ENCODE assay signal across 8 cellular contexts in the genomic region with DNA sequence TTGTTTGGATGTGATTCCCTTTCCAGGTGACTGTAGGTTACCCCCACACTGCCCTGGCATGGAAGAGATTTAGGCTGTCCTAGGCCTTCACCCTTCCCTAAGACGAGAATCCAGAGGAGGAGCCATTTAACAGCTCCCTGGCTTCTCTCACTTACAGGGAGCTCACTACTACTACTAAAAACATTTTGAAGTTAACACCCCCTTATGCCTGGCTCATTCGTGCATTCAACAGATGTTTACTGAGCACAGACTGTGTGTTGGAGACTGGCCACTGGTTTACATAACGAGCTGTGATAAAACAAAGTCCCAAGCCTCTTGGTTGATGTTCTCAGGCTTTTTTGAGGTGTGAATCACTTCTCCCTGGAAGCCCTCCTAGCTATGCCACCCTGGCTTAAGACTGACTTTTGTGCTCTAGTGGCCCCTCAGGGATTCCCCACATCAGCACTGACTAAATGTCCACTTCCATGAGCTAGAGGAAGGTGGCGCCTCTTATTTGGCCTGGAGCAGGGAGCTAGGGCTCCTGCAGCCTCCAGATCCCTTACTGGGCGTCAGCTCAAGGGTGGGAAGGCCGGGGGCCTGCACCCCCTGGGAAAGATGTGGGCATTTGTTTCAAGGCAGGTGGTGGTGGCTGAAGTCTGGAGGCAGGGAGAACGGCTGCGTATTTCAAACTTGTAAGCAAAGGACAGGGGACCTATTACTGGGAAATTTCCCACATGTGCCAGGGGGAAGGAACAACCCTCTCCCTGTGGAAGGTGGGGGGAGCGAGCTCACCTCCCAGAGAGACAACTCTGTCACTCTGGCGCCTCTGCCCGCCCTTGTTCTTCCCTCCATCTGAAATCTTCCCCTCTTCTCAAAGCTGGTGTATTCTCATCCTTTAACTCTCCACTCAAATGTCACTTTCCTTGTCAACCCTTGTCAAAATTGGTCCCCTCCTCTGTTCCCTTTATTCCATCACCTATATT. TPM values are rescaled to one million over a fixed set of nuclear protein-coding genes. Genes with fewer than 3 reads are reported as not detected.
DNase-seq lines count a peak whose midpoint lies in the region; TF ChIP-seq lines count a peak whose summit lies in the region.

No MANE protein-coding gene starts in this region.

- POLR2A ChIA-PET in HEK293T (lab: Yijun Ruan, JAX) = interaction anchor here (1.0 to 15.6 kb wide), 3 partner anchors 19 to 104 kb away, joined by 3 to 1783 read pairs (median 163); a partner anchor contains a TSS

- peaks cover 0 to 6% (median 0%) of the 10 kb centered on the region in 5 experiments for H3K9me3 Mint-ChIP-seq in brain

- H3K27me3 ChIP-seq in stomach = no peaks in the 10 kb centered on the region

- H3K4me3 ChIP-seq in LNCaP clone FGC (ENCODE audit: low read depth, low read length) (no peak overlapping the region), stomach (peak overlapping the region; percentile 33 to 89 (median 58))

- DNase-seq in COR-L47 (lab: John Stamatoyannopoulos, UW) (peak; percentile 56), LNCaP clone FGC (ENCODE audit: low read depth) (no peak), kidney tubule cell (ENCODE audit: low spot score) (peak; percentile 87), stomach (peak; percentile 77), GM19240 (ENCODE audit: insufficient read length, low spot score) (no peak), HEK293T (ENCODE audit: extremely low spot score) (no peak), NCI-H2171 (lab: John Stamatoyannopoulos, UW) (no peak)

- peaks cover 68% of the 10 kb centered on the region for H3K4me1 Mint-ChIP-seq in brain

- H3K36me3 Mint-ChIP-seq in brain = no peaks in the 10 kb centered on the region

- no peaks in the 10 kb centered on the region for H3K27me3 Mint-ChIP-seq in brain

- 31 to 47% (median 42%) methylated on average over 10 to 11 of the region's 11 CpGs for WGBS in stomach, 5 donors

- peak in 1 of 4 donors; percentile 77 for TF ChIP-seq POLR2A in stomach (IDR thresholded peaks at IDR 0.05)

- H3K4me1 ChIP-seq in stomach = peaks cover 34 to 67% (median 53%) of the 10 kb centered on the region in 4 donors

- H3K4me3 Mint-ChIP-seq in brain = peak overlapping the region; percentile 66 to 84 (median 70)

- intact Hi-C loops in stomach (cut with DNase I; ENCODE audit: low total_unique reads) = no loop called here

- CTCF ChIA-PET in HEK293T (lab: Yijun Ruan, JAX) = interaction anchor here (0.5 to 1.9 kb wide), 13 partner anchors 9 to 221 kb away, joined by 3 to 11 read pairs (median 5); a partner anchor contains a TSS

- H3K27ac Mint-ChIP-seq in brain = peak overlapping the region; percentile 90 to 99 (median 93)

- no peaks in the 10 kb centered on the region for H3K36me3 ChIP-seq in stomach

- TF ChIP-seq CTCF in LNCaP clone FGC (IDR thresholded peaks at IDR 0.05; ENCODE audit: control insufficient read depth, extremely low read depth, insufficient read depth) (peak; percentile 40), brain (conservative IDR thresholded peaks at IDR 0.05) (peak; percentile 40 to 54), stomach (IDR thresholded peaks at IDR 0.05) (peak in 1 of 7 experiments; percentile 26)

- TF ChIP-seq EP300 in stomach (IDR thresholded peaks at IDR 0.05) = peak; percentile 23

- H3K27ac ChIP-seq in stomach = peak overlapping the region; percentile 96 to 100 (median 99)

- no peaks in the 10 kb centered on the region for H3K9me3 ChIP-seq in stomach

TF ChIP-seq in HEK293T, 16 proteins besides CTCF, POLR2A, EP300 and RAD21:
- TF ChIP-seq NFRKB (IDR thresholded peaks at IDR 0.05) (no peak), SP1 (IDR thresholded peaks at IDR 0.05) (no peak), TARDBP (IDR thresholded peaks at IDR 0.05) (no peak), HDGF (IDR thresholded peaks at IDR 0.05; ENCODE audit: borderline replicate concordance) (no peak), LEF1 (IDR thresholded peaks at IDR 0.05; ENCODE audit: borderline replicate concordance) (no peak), FOXA1 (IDR thresholded peaks at IDR 0.05) (no peak), FOXK2 (IDR thresholded peaks at IDR 0.05) (no peak), ARNT (IDR thresholded peaks at IDR 0.05) (no peak), FOXM1 (IDR thresholded peaks at IDR 0.05; ENCODE audit: borderline replicate concordance) (no peak), BHLHE40 (IDR thresholded peaks at IDR 0.05; ENCODE audit: borderline replicate concordance) (no peak), ZNF384 (IDR thresholded peaks at IDR 0.05) (no peak), L3MBTL2 (conservative IDR thresholded peaks at IDR 0.05) (no peak), ELF4 (IDR thresholded peaks at IDR 0.05) (no peak), CTBP1 (IDR thresholded peaks at IDR 0.05; ENCODE audit: borderline replicate concordance) (no peak), SUZ12 (IDR thresholded peaks at IDR 0.05) (no peak)
- TF ChIP-seq, protein P1, sequence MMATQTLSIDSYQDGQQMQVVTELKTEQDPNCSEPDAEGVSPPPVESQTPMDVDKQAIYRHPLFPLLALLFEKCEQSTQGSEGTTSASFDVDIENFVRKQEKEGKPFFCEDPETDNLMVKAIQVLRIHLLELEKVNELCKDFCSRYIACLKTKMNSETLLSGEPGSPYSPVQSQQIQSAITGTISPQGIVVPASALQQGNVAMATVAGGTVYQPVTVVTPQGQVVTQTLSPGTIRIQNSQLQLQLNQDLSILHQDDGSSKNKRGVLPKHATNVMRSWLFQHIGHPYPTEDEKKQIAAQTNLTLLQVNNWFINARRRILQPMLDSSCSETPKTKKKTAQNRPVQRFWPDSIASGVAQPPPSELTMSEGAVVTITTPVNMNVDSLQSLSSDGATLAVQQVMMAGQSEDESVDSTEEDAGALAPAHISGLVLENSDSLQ (IDR thresholded peaks at IDR 0.05) = no peak

RNA-seq across cellular contexts. Expression of a gene that starts 19.4 kb away (rescaled TPM):
- 7.1 TPM for polyA plus RNA-seq in brain (ENCODE audit: insufficient read depth, low read depth, low replicate concordance)
- over 10,000 TPM; 11,517 to 39,496 (median 13,707) TPM for total RNA-seq in stomach
- 100 to 1,000 TPM; 124 to 296 (median 126) TPM for polyA plus RNA-seq in stomach

RNA-seq across cellular contexts. Expression of a gene that starts 45.4 kb away (rescaled TPM):
- 81.7 TPM for polyA plus RNA-seq in brain (ENCODE audit: insufficient read depth, low read depth, low replicate concordance)
- 10 to 100 TPM in 4 of 5 donors, 1 to 10 TPM in 1; 3.5 to 89.0 (median 65.2) TPM for total RNA-seq in stomach
- polyA plus RNA-seq in stomach = 10 to 100 TPM; 65.8 to 94.8 (median 86.1) TPM

RNA-seq across cellular contexts. Expression of a gene that starts 56.9 kb away (rescaled TPM):
- polyA plus RNA-seq in brain (ENCODE audit: insufficient read depth, low read depth, low replicate concordance) = 3.8 TPM
- total RNA-seq in stomach = 1,000 to 10,000 TPM in 2 of 5 donors, 100 to 1,000 TPM in 3; 253 to 2,124 (median 789) TPM
- 1,000 to 10,000 TPM in 1 of 3 donors, 100 to 1,000 TPM in 2; 131 to 1,368 (median 157) TPM for polyA plus RNA-seq in stomach

Comparison
In these comparisons a context has a peak if more than half of its experiments do, and no peak if none do; other contexts are left out.
1. DNase-seq: peak in COR-L47 (single experiment), kidney tubule cell (single experiment) and stomach (single experiment); none in LNCaP clone FGC (single experiment), GM19240 (single experiment), HEK293T (single experiment) and NCI-H2171 (single experiment).
2. RNA of a gene that starts 19.4 kb away (polyA plus RNA-seq): 124 to 296 TPM in stomach; 7.1 TPM in brain (single experiment); every median in the first group is over 10 times any median in the second.
3. RNA of a gene that starts 56.9 kb away (polyA plus RNA-seq): 131 to 1,368 TPM in stomach; 3.8 TPM in brain (single experiment); every median in the first group is over 10 times any median in the second.